19 cellular contexts compared by ENCODE assay signal in the genomic region with DNA sequence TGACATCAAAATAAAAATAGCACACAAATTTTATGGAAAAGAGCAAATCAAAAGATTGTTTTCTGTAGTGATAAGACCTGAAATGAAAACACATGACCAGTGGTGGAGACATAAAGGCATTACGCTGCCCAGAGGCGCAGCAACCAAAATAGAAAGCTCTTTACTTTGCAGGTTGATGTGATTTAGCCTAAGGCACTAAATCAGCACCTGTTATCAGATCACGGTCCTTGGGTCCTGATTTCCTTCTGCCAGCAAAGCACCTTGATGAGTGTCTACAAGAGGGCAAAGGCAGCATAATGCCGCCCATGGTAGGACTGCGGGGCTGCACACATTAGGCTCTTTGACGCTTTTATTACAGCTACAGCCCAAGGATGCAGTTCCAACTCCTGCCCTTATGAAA.
"Had no signal": no experiment of that assay in that cellular context is flagged by ENCODE, and none has a peak within 500 bp of the region (broad histone marks: within the 10 kb centered on the region; RNA-seq: fewer than 3 reads in every experiment).

No MANE protein-coding gene starts in this region.

- ATAC-seq: effector memory CD8-positive, alpha-beta T cell; left cardiac atrium; left lung; naive thymus-derived CD8-positive, alpha-beta T cell; right lobe of liver; stimulated activated naive B cell treated with anti-CD40 and anti-IgM and Interleukin-4, amounts not matched to agents 10 μg/mL and 1 μg/mL and 100 μg/mL, for 72 hours had no signal

- H3K4me1 ChIP-seq: right lobe of liver had no signal

- H3K9me3 ChIP-seq: left lung, ovary, right lobe of liver, thoracic aorta, tibial nerve, upper lobe of left lung had no signal

- DNase-seq: effector memory CD8-positive, alpha-beta T cell; kidney; left cardiac atrium; left lung; midbrain; naive thymus-derived CD8-positive, alpha-beta T cell; nephron progenitor cell; nucleus accumbens; ovary; retina; right lobe of liver; small intestine; stimulated activated CD4-positive, alpha-beta T cell treated with anti-CD3 and anti-CD28 coated beads, Interleukin-15, amount 100 ng/mL, for 24 hours; stimulated activated CD4-positive, alpha-beta T cell treated with anti-CD3 and anti-CD28 coated beads, Interleukin-2, amount 100 ng/mL, for 48 hours; stimulated activated naive B cell treated with anti-CD40 and anti-IgM and Interleukin-4, amounts not matched to agents 10 μg/mL and 1 μg/mL and 100 μg/mL, for 72 hours had no signal

- H3K27me3 ChIP-seq: left lung, ovary, right lobe of liver, tibial nerve, upper lobe of left lung had no signal

- H3K27ac ChIP-seq: coronary artery, left lung, ovary, right lobe of liver, thoracic aorta, tibial nerve, upper lobe of left lung had no signal

- H3K4me3 ChIP-seq: coronary artery, left lung, ovary, right lobe of liver, thoracic aorta, tibial nerve, upper lobe of left lung had no signal

- H3K36me3 ChIP-seq: left lung, ovary, right lobe of liver, thoracic aorta, tibial nerve had no signal
